ENCODE assay signal across 1 cellular context in the genomic region with DNA sequence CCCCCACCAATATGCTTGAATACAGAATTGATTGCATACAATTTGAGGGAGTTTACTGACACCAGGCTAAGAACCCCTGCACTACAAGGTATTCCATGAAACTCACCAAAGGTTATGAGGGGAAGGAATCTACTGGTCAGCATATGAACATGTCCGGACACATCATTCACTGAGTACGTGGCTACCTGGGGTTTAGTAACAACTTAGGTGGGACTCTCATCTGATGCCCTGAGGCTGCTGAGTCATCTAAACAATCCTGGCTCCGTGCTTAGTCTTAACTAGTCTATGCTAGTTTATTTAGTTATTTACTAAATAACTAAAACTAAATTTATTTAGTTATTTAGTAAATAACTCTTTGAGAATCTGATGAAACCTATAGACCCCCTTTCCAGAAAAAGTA.
TF ChIP-seq lines count a peak whose summit lies in the region.

No MANE protein-coding gene starts in this region.

TF ChIP-seq in IMR-90, 13 proteins besides CTCF, POLR2A, EP300 and RAD21:
- TF ChIP-seq FOS (IDR thresholded peaks at IDR 0.05; ENCODE audit: low read depth, low read length) = no peak
- TF ChIP-seq SMC3 (IDR thresholded peaks at IDR 0.05; ENCODE audit: low read depth, low read length) = no peak
- no peak for TF ChIP-seq USF2 (IDR thresholded peaks at IDR 0.05; ENCODE audit: low read depth, low read length)
- TF ChIP-seq MAFK (IDR thresholded peaks at IDR 0.05; ENCODE audit: low read depth, low read length) = no peak
- TF ChIP-seq, protein P1, sequence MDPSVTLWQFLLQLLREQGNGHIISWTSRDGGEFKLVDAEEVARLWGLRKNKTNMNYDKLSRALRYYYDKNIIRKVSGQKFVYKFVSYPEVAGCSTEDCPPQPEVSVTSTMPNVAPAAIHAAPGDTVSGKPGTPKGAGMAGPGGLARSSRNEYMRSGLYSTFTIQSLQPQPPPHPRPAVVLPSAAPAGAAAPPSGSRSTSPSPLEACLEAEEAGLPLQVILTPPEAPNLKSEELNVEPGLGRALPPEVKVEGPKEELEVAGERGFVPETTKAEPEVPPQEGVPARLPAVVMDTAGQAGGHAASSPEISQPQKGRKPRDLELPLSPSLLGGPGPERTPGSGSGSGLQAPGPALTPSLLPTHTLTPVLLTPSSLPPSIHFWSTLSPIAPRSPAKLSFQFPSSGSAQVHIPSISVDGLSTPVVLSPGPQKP (IDR thresholded peaks at IDR 0.05; ENCODE audit: borderline replicate concordance, low read depth, low read length) = no peak
- TF ChIP-seq MXI1 (IDR thresholded peaks at IDR 0.05; ENCODE audit: borderline replicate concordance, low read depth, low read length) = no peak
- no peak for TF ChIP-seq BHLHE40 (IDR thresholded peaks at IDR 0.05; ENCODE audit: low read depth, low read length)
